ENCODE assay signal across 1 cellular context in genomic region chr10:85976267-85976793, GRCh38.
TF ChIP-seq lines count a peak whose summit lies in the region.

No MANE protein-coding gene starts in this region.

TF ChIP-seq in GM23338, 12 proteins besides CTCF, POLR2A, EP300 and RAD21 (continued from another document):
- no peak for TF ChIP-seq ZNF462 (CRISPR knock-in tag; IDR thresholded peaks at IDR 0.05)
- TF ChIP-seq EZH2phosphoT487 (IDR thresholded peaks at IDR 0.05; ENCODE audit: unreplicated experiment) = no peak
- no peak for TF ChIP-seq STAT1 (IDR thresholded peaks at IDR 0.05; ENCODE audit: unreplicated experiment)
- TF ChIP-seq EZH2 (IDR thresholded peaks at IDR 0.05; ENCODE audit: low read depth, unreplicated experiment) = no peak
- no peak for TF ChIP-seq NANOG (IDR thresholded peaks at IDR 0.05; ENCODE audit: borderline replicate concordance)
- no peak for TF ChIP-seq REST (IDR thresholded peaks at IDR 0.05; ENCODE audit: unreplicated experiment)
- TF ChIP-seq ZNF114 (CRISPR knock-in tag; IDR thresholded peaks at IDR 0.05) = no peak
